In the genomic region with DNA sequence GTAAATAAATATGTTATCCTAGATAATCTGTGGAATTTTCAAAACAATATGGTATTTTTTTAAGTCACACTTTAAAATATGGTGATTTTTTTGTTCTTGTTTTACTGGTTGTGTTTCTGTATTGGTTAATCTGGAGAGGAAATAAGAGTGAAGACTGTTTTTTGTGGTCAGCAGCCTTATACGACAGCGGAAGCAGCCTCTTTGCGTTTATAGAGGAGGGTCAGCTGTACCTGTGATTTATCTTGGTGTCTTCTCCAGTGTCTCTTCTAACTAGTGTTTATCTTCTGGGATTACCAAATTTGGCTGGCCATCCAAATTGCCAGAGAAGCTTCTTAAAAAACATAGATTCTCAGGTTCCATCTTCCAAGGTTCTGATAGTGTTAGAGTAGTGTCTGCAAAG, we compare ENCODE assay signal across 16 cellular contexts. TPM values are rescaled to one million over a fixed set of nuclear protein-coding genes. Genes with fewer than 3 reads are reported as not detected.
DNase-seq lines count a peak whose midpoint lies in the region; ATAC-seq lines count a peak whose summit lies in the region.
"Had no signal": no experiment of that assay in that cellular context is flagged by ENCODE, and none has a peak within 500 bp of the region (broad histone marks: within the 10 kb centered on the region; RNA-seq: fewer than 3 reads in every experiment).

No MANE protein-coding gene starts in this region.

- H3K4me3 Mint-ChIP-seq in stimulated activated naive CD8-positive, alpha-beta T cell treated with anti-CD3 and anti-CD28 coated beads, Interleukin-15, amount 100 ng/mL, for 72 hours: peak overlapping the region in 1 of 2 donors; percentile 39
- peak overlapping the region in 3 of 4 donors; percentile 58 to 91 (median 65) for H3K4me3 Mint-ChIP-seq in IgD-negative memory B cell
- H3K4me3 Mint-ChIP-seq in activated naive CD8-positive, alpha-beta T cell: peak overlapping the region; percentile 62
- H3K4me3 Mint-ChIP-seq: H9 had no signal

- H3K36me3 Mint-ChIP-seq in IgD-negative memory B cell: peaks cover 10% of the 10 kb centered on the region
- peaks cover 29% of the 10 kb centered on the region for H3K36me3 Mint-ChIP-seq in activated naive CD8-positive, alpha-beta T cell

- H3K27ac ChIP-seq in substantia nigra (ENCODE audit: low read depth, low read length, poor library complexity, severe bottlenecking): no peak overlapping the region

- ATAC-seq in stimulated activated naive CD8-positive, alpha-beta T cell treated with anti-CD3 and anti-CD28 coated beads, Interleukin-15, amount 100 ng/mL, for 72 hours: peak; percentile 77
- no peak for ATAC-seq in stimulated activated naive CD8-positive, alpha-beta T cell treated with anti-CD3 and anti-CD28 coated beads, Interleukin-15, Interleukin-2, amounts not matched to agents 100 U/mL and 50 U/mL, for 24 hours
- no peak for ATAC-seq in GM18873 (IDR thresholded peaks at IDR 0.05; ENCODE audit: low FRiP score, unreplicated experiment)
- ATAC-seq: K562, Right ventricle myocardium inferior had no signal

- peaks cover 0 to 4% of the 10 kb centered on the region in 2 donors for H3K9me3 Mint-ChIP-seq in stimulated activated naive CD8-positive, alpha-beta T cell treated with anti-CD3 and anti-CD28 coated beads, Interleukin-15, amount 100 ng/mL, for 72 hours
- peaks cover 0 to 5% (median 0%) of the 10 kb centered on the region in 3 donors for H3K9me3 Mint-ChIP-seq in IgD-negative memory B cell
- no peaks in the 10 kb centered on the region for H3K9me3 Mint-ChIP-seq in activated naive CD8-positive, alpha-beta T cell (ENCODE audit: low read depth)
- H3K9me3 Mint-ChIP-seq: H9 had no signal

- peaks cover 27% of the 10 kb centered on the region for H3K4me1 Mint-ChIP-seq in stimulated activated naive CD8-positive, alpha-beta T cell treated with anti-CD3 and anti-CD28 coated beads, Interleukin-15, amount 100 ng/mL, for 72 hours
- H3K4me1 Mint-ChIP-seq in IgD-negative memory B cell: peaks cover 17 to 27% (median 22%) of the 10 kb centered on the region in 3 donors
- H3K4me1 Mint-ChIP-seq in activated naive CD8-positive, alpha-beta T cell (ENCODE audit: low read depth): peaks cover 21% of the 10 kb centered on the region

- peak overlapping the region; percentile 59 to 60 for H3K27ac Mint-ChIP-seq in stimulated activated naive CD8-positive, alpha-beta T cell treated with anti-CD3 and anti-CD28 coated beads, Interleukin-15, amount 100 ng/mL, for 72 hours
- H3K27ac Mint-ChIP-seq in IgD-negative memory B cell: peak overlapping the region; percentile 75 to 97 (median 93)
- peak overlapping the region; percentile 70 for H3K27ac Mint-ChIP-seq in activated naive CD8-positive, alpha-beta T cell
- H3K27ac Mint-ChIP-seq: H9, progenitor cell of endocrine pancreas had no signal

- H3K27me3 Mint-ChIP-seq in stimulated activated naive CD8-positive, alpha-beta T cell treated with anti-CD3 and anti-CD28 coated beads, Interleukin-15, amount 100 ng/mL, for 72 hours: no peaks in the 10 kb centered on the region
- no peaks in the 10 kb centered on the region for H3K27me3 Mint-ChIP-seq in IgD-negative memory B cell
- H3K27me3 Mint-ChIP-seq in activated naive CD8-positive, alpha-beta T cell: no peaks in the 10 kb centered on the region
- H3K27me3 Mint-ChIP-seq: progenitor cell of endocrine pancreas had no signal

- no peak for DNase-seq in stimulated activated naive CD8-positive, alpha-beta T cell treated with anti-CD3 and anti-CD28 coated beads, Interleukin-15, amount 100 ng/mL, for 72 hours
- DNase-seq in stimulated activated naive CD8-positive, alpha-beta T cell treated with anti-CD3 and anti-CD28 coated beads, Interleukin-15, Interleukin-2, amounts not matched to agents 100 U/mL and 50 U/mL, for 24 hours: no peak
- no peak for DNase-seq in ecto neural progenitor cell (ENCODE audit: low spot score)
- no peak for DNase-seq in substantia nigra (lab: John Stamatoyannopoulos, UW)
- DNase-seq in 8988T: no peak
- DNase-seq: H9; midbrain; NCI-H187; NCI-H69; stimulated activated CD8-positive, alpha-beta memory T cell treated with anti-CD3 and anti-CD28 coated beads, Interleukin-4, amount 100 ng/mL, for 48 hours had no signal

RNA-seq across cellular contexts. Expression of gene ICE1, which starts 58.7 kb away (rescaled TPM):
- 20.9 TPM for polyA plus RNA-seq in IgD-negative memory B cell
